In genomic region chr1:145926706-145927072, GRCh38 we compare ENCODE assay signal across 1 cellular context.
TF ChIP-seq lines count a peak whose summit lies in the region.

No MANE protein-coding gene starts in this region.

TF ChIP-seq in WTC11, 78 proteins besides CTCF, POLR2A, EP300 and RAD21 (continued from another document):
- TF ChIP-seq CREB1 (CRISPR knock-in tag; IDR thresholded peaks at IDR 0.05) (no peak), CREM (CRISPR knock-in tag; IDR thresholded peaks at IDR 0.05) (no peak)
TF ChIP-seq in WTC11: peak in this region for 0.
